24 cellular contexts compared by ENCODE assay signal in genomic region chr3:48960841-48961413, GRCh38. TPM values are rescaled to one million over a fixed set of nuclear protein-coding genes. Genes with fewer than 3 reads are reported as not detected.
DNase-seq lines count a peak whose midpoint lies in the region; ATAC-seq and TF ChIP-seq lines count a peak whose summit lies in the region.
"Had no signal": no experiment of that assay in that cellular context is flagged by ENCODE, and none has a peak within 500 bp of the region (broad histone marks: within the 10 kb centered on the region; RNA-seq: fewer than 3 reads in every experiment).

No MANE protein-coding gene starts in this region.

- H3K9me3 Mint-ChIP-seq in activated naive CD4-positive, alpha-beta T cell treated with anti-CD3 and anti-CD28 coated beads, Interleukin-2, amount 50 U/mL, for 72 hours, result no peaks in the 10 kb centered on the region
- H3K9me3 Mint-ChIP-seq: CD4-positive, alpha-beta T cell; central memory CD8-positive, alpha-beta T cell; stimulated activated memory B cell treated with anti-CD40 and anti-IgM and Interleukin-4, amounts not matched to agents 10 μg/mL and 1 μg/mL and 100 μg/mL, for 72 hours had no signal

- H3K9me3 ChIP-seq in aorta (ENCODE audit: control insufficient read depth, low read length), result no peaks in the 10 kb centered on the region
- H3K9me3 ChIP-seq: Peyer's patch, tibial artery had no signal

- no peaks in the 10 kb centered on the region for H3K27me3 ChIP-seq in aorta (ENCODE audit: control insufficient read depth in 1 of 2, insufficient read depth in 2 of 2, low read length in 1 of 2)
- H3K27me3 ChIP-seq: Peyer's patch, tibial artery had no signal

- intact Hi-C loops in aorta (cut with DNase I), result no loop called here

- no peak overlapping the region for H3K27ac Mint-ChIP-seq in activated naive CD4-positive, alpha-beta T cell treated with anti-CD3 and anti-CD28 coated beads, Interleukin-2, amount 50 U/mL, for 72 hours
- H3K27ac Mint-ChIP-seq: CD4-positive, alpha-beta T cell; stimulated activated memory B cell treated with anti-CD40 and anti-IgM and Interleukin-4, amounts not matched to agents 10 μg/mL and 1 μg/mL and 100 μg/mL, for 72 hours had no signal

- H3K4me1 ChIP-seq in aorta (ENCODE audit: control insufficient read depth in 1 of 2, insufficient read depth in 2 of 2, low read length in 2 of 2), result no peaks in the 10 kb centered on the region
- H3K4me1 ChIP-seq: Peyer's patch, tibial artery had no signal

- no peak overlapping the region for H3K27ac ChIP-seq in aorta (ENCODE audit: low read depth in 1 of 2, low read length in 2 of 2)
- H3K27ac ChIP-seq: Peyer's patch, tibial artery had no signal

- no peak overlapping the region for H3K4me3 ChIP-seq in AG10803 (ENCODE audit: low read length)
- no peak overlapping the region for H3K4me3 ChIP-seq in fibroblast of the aortic adventitia (ENCODE audit: low read depth, low read length)
- H3K4me3 ChIP-seq in aorta (ENCODE audit: low read length in 2 of 2), result no peak overlapping the region
- H3K4me3 ChIP-seq: Peyer's patch, tibial artery had no signal

- H3K36me3 ChIP-seq in aorta (ENCODE audit: control insufficient read depth in 1 of 2, insufficient read depth in 2 of 2, low read length in 1 of 2), result peaks cover 2 to 4% of the 10 kb centered on the region in 2 donors

- peaks cover 0 to 7% of the 10 kb centered on the region in 2 donors for H3K36me3 Mint-ChIP-seq in activated naive CD4-positive, alpha-beta T cell treated with anti-CD3 and anti-CD28 coated beads, Interleukin-2, amount 50 U/mL, for 72 hours

- peak; percentile 29 for DNase-seq in AG10803 (ENCODE audit: low read depth)
- DNase-seq in GM19240 (ENCODE audit: insufficient read length, low spot score), result peak; percentile 12
- peak; percentile 32 for DNase-seq in NOMO-1 treated with DMSO at 0.1 percent for 48 hours (lab: John Stamatoyannopoulos, UW; ENCODE audit: unreplicated experiment)
- peak; percentile 12 for DNase-seq in fibroblast of the aortic adventitia (ENCODE audit: low read depth)
- DNase-seq in activated naive CD4-positive, alpha-beta T cell treated with anti-CD3 and anti-CD28 coated beads, Interleukin-2, amount 50 U/mL, for 72 hours (ENCODE audit: low spot score in 2 of 2), result no peak
- no peak for DNase-seq in aorta
- no peak for DNase-seq in HuH-7.5 (ENCODE audit: low spot score)
- DNase-seq: activated CD4-positive, alpha-beta T cell treated with anti-CD3 and anti-CD28 coated beads for 48 hours; activated effector memory CD4-positive, alpha-beta T cell treated with anti-CD3 and anti-CD28 coated beads, Interleukin-2, amount 50 U/mL, for 16 hours; amniotic stem cell; CD4-positive, alpha-beta T cell; effector memory CD4-positive, alpha-beta T cell; foreskin fibroblast; left colon; NCI-H1436 treated with DMSO at 0.1 percent for 48 hours; NCI-H82; Peyer's patch; stimulated activated CD4-positive, alpha-beta T cell treated with anti-CD3 and anti-CD28 coated beads, Interleukin-15, amount 100 ng/mL, for 24 hours; T1000; tibial artery had no signal

- no peak for TF ChIP-seq CTCF in AG10803 (conservative IDR thresholded peaks at IDR 0.05; ENCODE audit: low read length)
- no peak for TF ChIP-seq CTCF in fibroblast of the aortic adventitia (IDR thresholded peaks at IDR 0.05; ENCODE audit: insufficient read depth, low read length)

- 64 to 68% methylated on average over 4 of the region's 4 CpGs for whole genome bisulfite sequencing in aorta, 2 donors

- no peak for ATAC-seq in activated naive CD4-positive, alpha-beta T cell treated with anti-CD3 and anti-CD28 coated beads, Interleukin-2, amount 50 U/mL, for 72 hours
- ATAC-seq in GM19035 (IDR thresholded peaks at IDR 0.05; ENCODE audit: unreplicated experiment) (no peak), aorta (ENCODE audit: low FRiP score) (no peak)
- ATAC-seq: left colon; SK-N-SH treated with all-trans-retinoic acid at 6 μM for 48 hours; stimulated activated memory B cell treated with anti-CD40 and anti-IgM and Interleukin-4, amounts not matched to agents 10 μg/mL and 1 μg/mL and 100 μg/mL, for 72 hours had no signal

RNA-seq across cellular contexts. Expression of gene P4HTM, which starts 29.1 kb away (rescaled TPM):
- total RNA-seq in fibroblast of the aortic adventitia (ENCODE audit: low replicate concordance) (22.2 and 49.1 TPM in 2 replicates), aorta (10 to 100 TPM; 22.0 to 36.6 TPM)
- 10 to 100 TPM; 24.3 to 33.3 TPM for total RNA-seq in activated naive CD4-positive, alpha-beta T cell treated with anti-CD3 and anti-CD28 coated beads, Interleukin-2, amount 50 U/mL, for 72 hours
- 10 to 100 TPM; 11.1 to 59.5 TPM for polyA plus RNA-seq in aorta

RNA-seq across cellular contexts. Expression of gene ARIH2, which starts 42.3 kb away (rescaled TPM):
- 68.6 and 106 TPM in 2 replicates for total RNA-seq in fibroblast of the aortic adventitia (ENCODE audit: low replicate concordance)
- 100 to 1,000 TPM; 116 to 127 TPM for total RNA-seq in activated naive CD4-positive, alpha-beta T cell treated with anti-CD3 and anti-CD28 coated beads, Interleukin-2, amount 50 U/mL, for 72 hours
- total RNA-seq in aorta, result 10 to 100 TPM; 84.1 to 89.4 TPM
- 10 to 100 TPM; 50.0 to 51.7 TPM for polyA plus RNA-seq in aorta

RNA-seq across cellular contexts. Expression of gene WDR6, which starts 46.3 kb away (rescaled TPM):
- total RNA-seq in fibroblast of the aortic adventitia (ENCODE audit: low replicate concordance) (65.4 and 99.8 TPM in 2 replicates), aorta (100 to 1,000 TPM; 118 to 151 TPM)
- total RNA-seq in activated naive CD4-positive, alpha-beta T cell treated with anti-CD3 and anti-CD28 coated beads, Interleukin-2, amount 50 U/mL, for 72 hours, result 100 to 1,000 TPM; 140 to 173 TPM
- 100 to 1,000 TPM in 1 of 2 donors, 10 to 100 TPM in 1; 24.0 to 232 TPM for polyA plus RNA-seq in aorta

RNA-seq across cellular contexts. Expression of gene DALRD3, which starts 57.5 kb away (rescaled TPM):
- total RNA-seq in fibroblast of the aortic adventitia (ENCODE audit: low replicate concordance) (32.6 and 46.4 TPM in 2 replicates), aorta (10 to 100 TPM in 1 of 2 donors, 1 to 10 TPM in 1; 8.8 to 20.6 TPM)
- total RNA-seq in activated naive CD4-positive, alpha-beta T cell treated with anti-CD3 and anti-CD28 coated beads, Interleukin-2, amount 50 U/mL, for 72 hours, result 10 to 100 TPM; 22.9 to 27.1 TPM
- polyA plus RNA-seq in aorta, result 10 to 100 TPM; 10.1 to 42.4 TPM

Comparison
In these comparisons a context has a peak if more than half of its experiments do, and no peak if none do; other contexts are left out.
1. DNase-seq: peak in AG10803 (single experiment), GM19240 (single experiment), NOMO-1 treated with DMSO at 0.1 percent for 48 hours (single experiment) and fibroblast of the aortic adventitia (single experiment); none in activated naive CD4-positive, alpha-beta T cell treated with anti-CD3 and anti-CD28 coated beads, Interleukin-2, amount 50 U/mL, for 72 hours (0 of 2), aorta (0 of 2) and HuH-7.5 (single experiment).